In the genomic region with DNA sequence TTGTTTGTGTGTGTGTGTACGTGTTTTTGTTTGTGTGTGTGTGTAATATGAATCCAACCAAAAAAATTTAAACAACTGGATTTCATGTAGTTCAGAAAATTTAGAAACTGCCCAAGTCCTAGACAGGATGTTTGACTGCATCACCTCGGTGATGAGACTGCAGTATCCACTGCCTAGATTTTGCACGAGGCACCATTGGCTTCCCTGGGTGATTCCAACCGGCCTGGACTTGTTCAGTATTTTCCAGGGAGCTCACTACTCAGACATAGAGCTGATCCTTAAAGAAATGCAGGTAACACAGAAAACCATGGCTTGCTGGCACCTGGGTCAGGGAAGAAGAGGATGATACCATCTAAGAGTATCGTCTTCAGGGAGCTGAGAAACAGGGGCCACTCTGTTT, we compare ENCODE assay signal across 22 cellular contexts. TPM values are rescaled to one million over a fixed set of nuclear protein-coding genes. Genes with fewer than 3 reads are reported as not detected.
"Had no signal": no experiment of that assay in that cellular context is flagged by ENCODE, and none has a peak within 500 bp of the region (broad histone marks: within the 10 kb centered on the region; RNA-seq: fewer than 3 reads in every experiment).

No MANE protein-coding gene starts in this region.

- H3K4me1 ChIP-seq: Peyer's patch, SJCRH30 had no signal

- DNase-seq: Karpas-422; KG1; MM.1S; NCI-H1092 treated with DMSO at 0.1 percent for 48 hours; NCI-H1436; NCI-H187; NCI-H2029 treated with DMSO at 0.1 percent for 48 hours; NCI-H2171 treated with DMSO at 0.1 percent for 48 hours; NCI-H2227 treated with DMSO at 0.1 percent for 48 hours; NCI-H524; NCI-H69; NCI-H774; NK-92 treated with Interleukin-12 subunit alpha and Interleukin-12 subunit beta, amount 100 ng/mL, for 24 hours; PC-3; Peyer's patch; SHP77 treated with DMSO at 0.1 percent for 48 hours; SJCRH30; SW 1271; T-cell had no signal

- ATAC-seq: PC-3, Right ventricle myocardium inferior, T-cell had no signal

- H3K36me3 ChIP-seq: Peyer's patch, SJCRH30 had no signal

- H3K9me3 ChIP-seq: Peyer's patch, SJCRH30 had no signal

- H3K27ac ChIP-seq: HL-60, Peyer's patch, SJCRH30 had no signal

- H3K4me3 ChIP-seq: Peyer's patch, SJCRH30 had no signal

- H3K27me3 ChIP-seq: Peyer's patch, SJCRH30 had no signal

RNA-seq across cellular contexts. Expression of a gene that starts 18.2 kb away (rescaled TPM):
- total RNA-seq: OCI-LY7, PC-3, SJCRH30, T-cell had no signal
